ENCODE assay signal across 1 cellular context in the genomic region with DNA sequence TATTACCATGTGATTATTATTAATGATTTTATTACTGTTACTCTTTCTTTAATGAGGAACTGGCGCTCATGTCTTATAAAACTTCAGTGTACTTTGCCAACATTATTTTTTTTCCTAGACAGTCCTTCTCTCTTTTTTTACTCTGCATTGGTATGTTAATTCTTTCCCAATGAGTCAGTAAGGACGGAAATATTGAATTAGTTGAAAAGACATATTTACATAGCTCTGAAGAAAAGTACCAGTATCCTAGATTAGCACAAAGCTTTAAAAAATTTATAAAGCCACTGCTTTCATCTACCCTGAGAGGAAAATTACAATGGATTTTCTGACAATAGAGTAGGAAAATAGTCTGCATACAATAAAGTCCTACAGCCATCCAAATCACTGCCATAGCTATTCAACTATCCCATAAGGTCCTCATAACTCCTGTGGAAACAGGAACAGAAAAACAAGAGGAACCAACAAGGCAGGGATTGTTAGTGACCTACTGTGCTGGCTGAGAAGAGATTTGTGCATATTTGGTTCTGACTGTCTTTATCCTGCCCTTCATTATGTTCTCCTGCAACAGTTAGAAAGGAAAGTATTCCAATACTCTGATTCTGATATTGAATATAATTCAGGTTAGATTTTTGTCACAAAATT.
TF ChIP-seq lines count a peak whose summit lies in the region.

No MANE protein-coding gene starts in this region.

TF ChIP-seq in HepG2, 621 proteins besides CTCF, POLR2A, EP300 and RAD21:
- TF ChIP-seq ZNF570 (CRISPR knock-in tag; IDR thresholded peaks at IDR 0.05; ENCODE audit: borderline replicate concordance), result no peak
- no peak for TF ChIP-seq SOX13 (IDR thresholded peaks at IDR 0.05)
- peak in 1 of 2 experiments; percentile 8; a peak in 1 of 4 replicates for TF ChIP-seq SOX13 (CRISPR knock-in tag; conservative IDR thresholded peaks at IDR 0.05 in 1 of 2, IDR thresholded peaks at IDR 0.05 in 1 of 2)
